Comparison of ENCODE assay signal across 9 cellular contexts in genomic region chr1:39954261-39954869, GRCh38. TPM values are rescaled to one million over a fixed set of nuclear protein-coding genes. Genes with fewer than 3 reads are reported as not detected.
DNase-seq lines count a peak whose midpoint lies in the region; ATAC-seq, FAIRE-seq and TF ChIP-seq lines count a peak whose summit lies in the region.
"Had no signal": no experiment of that assay in that cellular context is flagged by ENCODE, and none has a peak within 500 bp of the region (broad histone marks: within the 10 kb centered on the region; RNA-seq: fewer than 3 reads in every experiment).

No MANE protein-coding gene starts in this region.

- 12% methylated on average over 18 of the region's 18 CpGs for WGBS in K562 (ENCODE audit: insufficient coverage, low coverage, missing lambda C conversion rate)
- WGBS in mesenchymal stem cell, result 81% methylated on average over 17 of the region's 18 CpGs

- H3K27me3 ChIP-seq in ACC112 (ENCODE audit: insufficient read depth, low read length) (no peaks in the 10 kb centered on the region), K562 (ENCODE audit: control insufficient read depth in 2 of 2, insufficient read depth in 2 of 2, low read length in 2 of 2) (peaks cover 42 to 60% of the 10 kb centered on the region in 2 experiments), mesenchymal stem cell (ENCODE audit: control insufficient read depth in 1 of 2, insufficient read depth in 1 of 2, low read length in 2 of 2) (no peaks in the 10 kb centered on the region)

- no peak overlapping the region for H3K23ac ChIP-seq in mesenchymal stem cell (ENCODE audit: low read length in 2 of 2)

- FAIRE-seq in K562 (lab: Jason Lieb, UNC), result no peak
- FAIRE-seq: islet of Langerhans had no signal

- no peak overlapping the region for H3K14ac ChIP-seq in mesenchymal stem cell (ENCODE audit: low read length in 2 of 2)

- peaks cover 12% of the 10 kb centered on the region for H3K79me1 ChIP-seq in mesenchymal stem cell (replicated peaks; ENCODE audit: low read length, poor library complexity, severe bottlenecking)

- H3K4ac ChIP-seq in mesenchymal stem cell (ENCODE audit: low read depth in 1 of 2, low read length in 2 of 2), result peak overlapping the region in 1 of 2 experiments; percentile 25

- TF ChIP-seq POLR2A in K562 (conservative IDR thresholded peaks at IDR 0.05), result no peak

- no peak overlapping the region for H3K18ac ChIP-seq in mesenchymal stem cell (ENCODE audit: low read depth in 1 of 2, low read length in 2 of 2)

- CTCF ChIA-PET in K562 (lab: Yijun Ruan, JAX; ENCODE audit: low intra/inter-chr PET ratio), result no interaction called here

- H3K4me2 ChIP-seq in K562 (ENCODE audit: insufficient read depth, low read length) (no peak overlapping the region), mesenchymal stem cell (ENCODE audit: low read length, poor library complexity, severe bottlenecking) (peak overlapping the region; percentile 99)

- no peak for TF ChIP-seq CTCF in K562 (IDR thresholded peaks at IDR 0.05 in 2 of 3, conservative IDR thresholded peaks at IDR 0.05 in 1 of 3; ENCODE audit: insufficient read depth in 2 of 3, low read depth in 1 of 3, low read length in 3 of 3)

- H3K79me2 ChIP-seq in ACC112 (ENCODE audit: control insufficient read depth, insufficient read depth, low read length, unreplicated experiment), result peaks cover 18% of the 10 kb centered on the region
- no peaks in the 10 kb centered on the region for H3K79me2 ChIP-seq in K562 (ENCODE audit: control insufficient read depth, insufficient read depth, low read length)

- H2BK12ac ChIP-seq in mesenchymal stem cell (ENCODE audit: low read length in 2 of 2), result no peak overlapping the region

- H4K8ac ChIP-seq in mesenchymal stem cell (ENCODE audit: low read length), result peak overlapping the region; percentile 83

- H4K20me1 ChIP-seq in K562 (replicated peaks; ENCODE audit: control insufficient read depth, insufficient read depth, low read length), result no peaks in the 10 kb centered on the region

- peak overlapping the region; percentile 62 for H3K4me3 ChIP-seq in ACC112 (ENCODE audit: low read depth, low read length)
- peak overlapping the region; percentile 82 for H3K4me3 ChIP-seq in Jurkat, Clone E6-1 (ENCODE audit: low read length)
- H3K4me3 ChIP-seq in K562, result no peak overlapping the region
- H3K4me3 ChIP-seq in mesenchymal stem cell (ENCODE audit: insufficient read depth in 1 of 2, low read depth in 1 of 2, low read length in 2 of 2), result peak overlapping the region; percentile 8 to 59

- H2AFZ ChIP-seq in ACC112 (ENCODE audit: low read length, unreplicated experiment) (peak overlapping the region; percentile 12), K562 (ENCODE audit: low read depth, low read length) (no peak overlapping the region), mesenchymal stem cell (ENCODE audit: low read depth, low read length) (no peak overlapping the region)

- H3K9me3 ChIP-seq in K562 (replicated peaks; ENCODE audit: control insufficient read depth, insufficient read depth, low read depth, low read length), result no peaks in the 10 kb centered on the region
- H3K9me3 ChIP-seq in mesenchymal stem cell (ENCODE audit: control insufficient read depth, low read length), result no peaks in the 10 kb centered on the region

- intact Hi-C loops in K562 (cut with micrococcal nuclease), result no loop called here

- H3K9ac ChIP-seq in K562 (ENCODE audit: insufficient read depth in 1 of 2, low read depth in 2 of 2, low read length in 2 of 2), result no peak overlapping the region
- H3K9ac ChIP-seq in mesenchymal stem cell (ENCODE audit: low read length), result peak overlapping the region; percentile 83

- no peak overlapping the region for H4K91ac ChIP-seq in mesenchymal stem cell (ENCODE audit: low read length)

- no peak overlapping the region for H2BK15ac ChIP-seq in mesenchymal stem cell (ENCODE audit: low read depth, poor library complexity, severe bottlenecking)

- no peak overlapping the region for H2BK120ac ChIP-seq in mesenchymal stem cell (ENCODE audit: low read depth, low read length)

- H3K9me1 ChIP-seq in K562 (ENCODE audit: control insufficient read depth, insufficient read depth, low read length), result no peaks in the 10 kb centered on the region

- no TSS peak for BruUV-seq in K562 (replicated peaks; lab: Mats Ljungman, UMichigan)

- no peak for DNase-seq in Jurkat, Clone E6-1 (ENCODE audit: low read depth, low spot score)
- no peak for DNase-seq in K562 (ENCODE audit: extremely low read depth in 1 of 4, low spot score in 3 of 4)
- no peak for DNase-seq in mesenchymal stem cell
- DNase-seq in cerebellum (ENCODE audit: low spot score), result no peak
- DNase-seq in GM19240 (ENCODE audit: insufficient read length, low spot score), result no peak

- H2AK5ac ChIP-seq in mesenchymal stem cell (ENCODE audit: low read length, severe bottlenecking), result no peak overlapping the region

- POLR2A ChIA-PET in K562 (lab: Yijun Ruan, JAX), result interaction anchor here (1.9 kb wide), 1 partner anchor 10 kb away, joined by 4 read pairs; no protein-coding TSS in a partner anchor

- H3K27ac ChIP-seq in ACC112 (ENCODE audit: low read depth, low read length) (no peak overlapping the region), K562 (ENCODE audit: extremely low read depth, low read depth, low read length) (no peak overlapping the region), mesenchymal stem cell (ENCODE audit: low read length, poor library complexity, severe bottlenecking) (no peak overlapping the region)

- in situ Hi-C loops in K562 (cut with MboI), result no loop called here

- H3K4me1 ChIP-seq in ACC112 (ENCODE audit: control insufficient read depth, insufficient read depth, low read length, unreplicated experiment) (peaks cover 20% of the 10 kb centered on the region), K562 (replicated peaks in 1 of 2; ENCODE audit: control insufficient read depth in 2 of 2, insufficient read depth in 2 of 2, low read length in 2 of 2) (peaks cover 0 to 16% of the 10 kb centered on the region in 2 experiments; a peak in 3 of 5 replicates), mesenchymal stem cell (ENCODE audit: control insufficient read depth, insufficient read depth, low read depth, low read length) (peaks cover 15% of the 10 kb centered on the region)

- peaks cover 6% of the 10 kb centered on the region; the same call in 1 of the 2 replicates for H3K36me3 ChIP-seq in ACC112 (ENCODE audit: insufficient read depth, low read length)
- H3K36me3 ChIP-seq in K562 (ENCODE audit: control insufficient read depth, insufficient read depth, low read length), result no peaks in the 10 kb centered on the region
- H3K36me3 ChIP-seq in mesenchymal stem cell (ENCODE audit: control insufficient read depth in 1 of 2, insufficient read depth in 2 of 2, low read depth in 1 of 2, low read length in 2 of 2), result peaks cover 0 to 6% of the 10 kb centered on the region in 2 experiments

- TF ChIP-seq EP300 in K562 (IDR thresholded peaks at IDR 0.05; ENCODE audit: low read length), result no peak

- no peak overlapping the region for H2BK5ac ChIP-seq in mesenchymal stem cell (ENCODE audit: low read depth, low read length, poor library complexity, severe bottlenecking)

- no peak for TF ChIP-seq RAD21 in K562 (CRISPR knock-in tag; conservative IDR thresholded peaks at IDR 0.05 in 1 of 2, IDR thresholded peaks at IDR 0.05 in 1 of 2)

- ATAC-seq in K562, result no peak
- no peak for ATAC-seq in GM19395 (IDR thresholded peaks at IDR 0.05; ENCODE audit: unreplicated experiment)
- no peak for ATAC-seq in GM18867 (IDR thresholded peaks at IDR 0.05; ENCODE audit: unreplicated experiment)

RNA-seq across cellular contexts. Expression of gene MFSD2A, which starts 0.6 kb away (rescaled TPM):
- polyA plus RNA-seq in Jurkat, Clone E6-1 (2012; ENCODE audit: insufficient read depth, insufficient read length), result 9.7 TPM
- total RNA-seq in K562 (2011; cell fraction: chromatin; rRNA removed; ENCODE audit: low replicate concordance), result 0.46 TPM in 1 of 2 replicates, not detected in the other
- 0.67 TPM in 1 of 2 replicates, not detected in the other for total RNA-seq in K562 (2011; cell fraction: nucleolus; rRNA removed)
- 0.37 TPM in 1 of 2 replicates, not detected in the other for total RNA-seq in K562 (2011; cell fraction: nucleoplasm; rRNA removed)
- not detected in 2 replicates for total RNA-seq in K562 (2014; rRNA removed)
- total RNA-seq in K562 (2014; rRNA removed; fragmentation: Illumina TruSeq; extraction: Trizol), result 0.07 TPM in 1 of 2 replicates, not detected in the other
- total RNA-seq in K562 (2015; rRNA removed; fragmentation: Illumina TruSeq; extraction: Trizol), result 0.40 TPM in 1 of 2 replicates, not detected in the other
- 0.18 and 0.33 TPM in 2 replicates for total RNA-seq in K562 (2021)
- polyA plus RNA-seq in K562 (2011; rRNA removed), result 0.06 and 0.19 TPM in 2 replicates
- 0.10 and 0.13 TPM in 2 replicates for polyA plus RNA-seq in K562 (2011; cell fraction: cytosol; rRNA removed)
- 0.51 and 0.67 TPM in 2 replicates for polyA plus RNA-seq in K562 (2011; cell fraction: nucleus; rRNA removed)
- 0.04 and 0.14 TPM in 2 replicates for polyA plus RNA-seq in K562 (2012)
- polyA plus RNA-seq in K562 (2014; fragmentation: Illumina TruSeq; extraction: Trizol), result 0.11 and 0.15 TPM in 2 replicates
- not detected for polyA plus RNA-seq in K562 (2014; fragmentation: Nextera tagmentation; extraction: Ambion mirVana)
- not detected in 2 replicates for polyA plus RNA-seq in K562 (2014; rRNA removed)
- 0.35 TPM in 1 of 2 replicates, not detected in the other for polyA minus RNA-seq in K562 (2011; rRNA and poly(A)+ RNA removed)
- polyA minus RNA-seq in K562 (2011; cell fraction: cytosol; rRNA and poly(A)+ RNA removed), result not detected in 2 replicates
- 0.78 TPM in 1 of 2 replicates, not detected in the other for polyA minus RNA-seq in K562 (2011; cell fraction: nucleus; rRNA and poly(A)+ RNA removed)
- polyA plus RNA-seq in mesenchymal stem cell (2013, experiment 1 of 2), result 0.72 TPM
- polyA plus RNA-seq in mesenchymal stem cell (2013, experiment 2 of 2), result 0.67 TPM
- 18.9 TPM for total RNA-seq in cerebellum

RNA-seq across cellular contexts. Expression of gene MYCL, which starts 52.6 kb away (rescaled TPM):
- polyA plus RNA-seq in Jurkat, Clone E6-1 (2012; ENCODE audit: insufficient read depth, insufficient read length), result 3.5 TPM
- 17.1 and 25.1 TPM in 2 replicates for total RNA-seq in K562 (2011; cell fraction: chromatin; rRNA removed; ENCODE audit: low replicate concordance)
- 30.7 and 32.6 TPM in 2 replicates for total RNA-seq in K562 (2011; cell fraction: nucleolus; rRNA removed)
- total RNA-seq in K562 (2011; cell fraction: nucleoplasm; rRNA removed), result 27.3 and 29.5 TPM in 2 replicates
- 18.8 and 22.5 TPM in 2 replicates for total RNA-seq in K562 (2014; rRNA removed)
- 12.8 and 13.2 TPM in 2 replicates for total RNA-seq in K562 (2014; rRNA removed; fragmentation: Illumina TruSeq; extraction: Trizol)
- 3.8 and 4.3 TPM in 2 replicates for total RNA-seq in K562 (2015; rRNA removed; fragmentation: Illumina TruSeq; extraction: Trizol)
- 19.7 and 22.0 TPM in 2 replicates for total RNA-seq in K562 (2021)
- 11.2 and 14.9 TPM in 2 replicates for polyA plus RNA-seq in K562 (2011; rRNA removed)
- 12.4 and 15.8 TPM in 2 replicates for polyA plus RNA-seq in K562 (2011; cell fraction: cytosol; rRNA removed)
- 12.3 and 20.0 TPM in 2 replicates for polyA plus RNA-seq in K562 (2011; cell fraction: nucleus; rRNA removed)
- polyA plus RNA-seq in K562 (2012), result 6.2 and 30.6 TPM in 2 replicates
- polyA plus RNA-seq in K562 (2014; fragmentation: Illumina TruSeq; extraction: Trizol), result 14.7 and 15.4 TPM in 2 replicates
- 1 to 10 TPM; 3.5 to 4.0 TPM for polyA plus RNA-seq in K562 (2014; fragmentation: Nextera tagmentation; extraction: Ambion mirVana)
- 17.1 and 18.2 TPM in 2 replicates for polyA plus RNA-seq in K562 (2014; rRNA removed)
- 12.1 and 17.8 TPM in 2 replicates for polyA minus RNA-seq in K562 (2011; rRNA and poly(A)+ RNA removed)
- polyA minus RNA-seq in K562 (2011; cell fraction: cytosol; rRNA and poly(A)+ RNA removed), result 6.6 and 8.7 TPM in 2 replicates
- polyA minus RNA-seq in K562 (2011; cell fraction: nucleus; rRNA and poly(A)+ RNA removed), result 15.6 and 34.1 TPM in 2 replicates
- 0.04 TPM for polyA plus RNA-seq in mesenchymal stem cell (2013, experiment 1 of 2)
- 0.03 TPM for polyA plus RNA-seq in mesenchymal stem cell (2013, experiment 2 of 2)
- total RNA-seq in cerebellum, result 11.4 TPM

Comparison
In these comparisons a context has a peak if more than half of its experiments do, and no peak if none do; other contexts are left out.
1. RNA of gene MFSD2A, which starts 0.6 kb away (total RNA-seq): 18.9 TPM in cerebellum (single experiment); 0.07 to 0.67 TPM in K562; every median in the first group is over 10 times any median in the second.